ENCODE assay signal across 1 cellular context in genomic region chr14:31456841-31457664, GRCh38.
TF ChIP-seq lines count a peak whose summit lies in the region.

DTD2 (minus strand) TSS chr14:31457506; CDS start chr14:31457393, 113 bp downstream.

TF ChIP-seq in K562, 482 proteins besides CTCF, POLR2A, EP300 and RAD21 (continued from another document and continues in another):
- TF ChIP-seq KAT8 (IDR thresholded peaks at IDR 0.05; ENCODE audit: low read depth) = no peak
- no peak for TF ChIP-seq RUNX1 (IDR thresholded peaks at IDR 0.05; ENCODE audit: low read depth)
- TF ChIP-seq HES1 (IDR thresholded peaks at IDR 0.05; ENCODE audit: low read depth) = no peak
- TF ChIP-seq BRF2 (IDR thresholded peaks at IDR 0.05; ENCODE audit: borderline replicate concordance, insufficient read depth, insufficient read length) = no peak
- TF ChIP-seq MYC (IDR thresholded peaks at IDR 0.05; ENCODE audit: low read depth, low read length) = peak; percentile 87
- peak; percentile 76; the same call in 1 of the 2 replicates for TF ChIP-seq MYC (CRISPR knock-in tag; IDR thresholded peaks at IDR 0.05; ENCODE audit: borderline replicate concordance, low read depth)
- 0 out of 2 replicates have a peak, but pooled peaks have one; percentile 40 for TF ChIP-seq ZNF263 (CRISPR knock-in tag; IDR thresholded peaks at IDR 0.05; ENCODE audit: borderline replicate concordance)
- TF ChIP-seq RBM25 (IDR thresholded peaks at IDR 0.05; ENCODE audit: low read depth, low read length, severe bottlenecking) = no peak
- TF ChIP-seq CREB1 (IDR thresholded peaks at IDR 0.05) = no peak
- peak; percentile 73; the same call in 1 of the 2 replicates for TF ChIP-seq CREB1 (CRISPR knock-in tag; IDR thresholded peaks at IDR 0.05)
- TF ChIP-seq KLF10 (CRISPR knock-in tag; IDR thresholded peaks at IDR 0.05) = no peak
- 0 out of 2 replicates have a peak, but pooled peaks have one; percentile 31 for TF ChIP-seq CGGBP1 (CRISPR knock-in tag; IDR thresholded peaks at IDR 0.05)
- no peak for TF ChIP-seq NR2C1 (IDR thresholded peaks at IDR 0.05)
- TF ChIP-seq NR2C1 (tag; IDR thresholded peaks at IDR 0.05) = 0 out of 2 replicates have a peak, but pooled peaks have one; percentile 37
- TF ChIP-seq MEF2A (IDR thresholded peaks at IDR 0.05; ENCODE audit: control insufficient read depth, low read depth, low read length) = no peak
- peak; percentile 62; the same call in 1 of the 2 replicates for TF ChIP-seq E2F1 (CRISPR knock-in tag; IDR thresholded peaks at IDR 0.05)
- TF ChIP-seq TAF7 (tag; IDR thresholded peaks at IDR 0.05) = no peak
- TF ChIP-seq SMC3 (conservative IDR thresholded peaks at IDR 0.05; ENCODE audit: insufficient read depth, low read depth, low read length) = no peak
- no peak for TF ChIP-seq IRF9 (tag; IDR thresholded peaks at IDR 0.05)
- no peak for TF ChIP-seq PHTF2 (CRISPR knock-in tag; IDR thresholded peaks at IDR 0.05)
- no peak for TF ChIP-seq ARID2 (IDR thresholded peaks at IDR 0.05)
- TF ChIP-seq CBX8 (IDR thresholded peaks at IDR 0.05; ENCODE audit: borderline replicate concordance, extremely low read depth, low read depth, low read length, poor library complexity, severe bottlenecking) = no peak
- no peak for TF ChIP-seq TSC22D4 (tag; IDR thresholded peaks at IDR 0.05)
- no peak for TF ChIP-seq POLR3A (IDR thresholded peaks at IDR 0.05; ENCODE audit: borderline replicate concordance, extremely low read depth, insufficient read depth, insufficient read length)
- 0 out of 2 replicates have a peak, but pooled peaks have one; percentile 20 for TF ChIP-seq ZNF592 (IDR thresholded peaks at IDR 0.05)
- TF ChIP-seq NKRF (IDR thresholded peaks at IDR 0.05; ENCODE audit: borderline replicate concordance) = peak; percentile 53; the same call in 1 of the 2 replicates
- no peak for TF ChIP-seq SAFB2 (IDR thresholded peaks at IDR 0.05; ENCODE audit: borderline replicate concordance, low read depth, low read length, severe bottlenecking)
- TF ChIP-seq AFF4 (CRISPR knock-in tag; IDR thresholded peaks at IDR 0.05) = peak; percentile 56; the same call in 1 of the 2 replicates
- peak in 1 of 2 experiments; percentile 53; a peak in 1 of 4 replicates for TF ChIP-seq FOXA3 (CRISPR knock-in tag; conservative IDR thresholded peaks at IDR 0.05 in 1 of 2, IDR thresholded peaks at IDR 0.05 in 1 of 2)
- TF ChIP-seq SMARCE1 (IDR thresholded peaks at IDR 0.05) = no peak
- TF ChIP-seq ZNF407 (IDR thresholded peaks at IDR 0.05; ENCODE audit: low read depth) = no peak
- TF ChIP-seq ZBTB8A (IDR thresholded peaks at IDR 0.05; ENCODE audit: partially characterized antibody) = no peak
- TF ChIP-seq SUPT5H (IDR thresholded peaks at IDR 0.05) = peak; percentile 90
- TF ChIP-seq HLTF (IDR thresholded peaks at IDR 0.05) = no peak
- TF ChIP-seq WHSC1 (IDR thresholded peaks at IDR 0.05; ENCODE audit: low read length) = no peak
